8 cellular contexts compared by ENCODE assay signal in the genomic region with DNA sequence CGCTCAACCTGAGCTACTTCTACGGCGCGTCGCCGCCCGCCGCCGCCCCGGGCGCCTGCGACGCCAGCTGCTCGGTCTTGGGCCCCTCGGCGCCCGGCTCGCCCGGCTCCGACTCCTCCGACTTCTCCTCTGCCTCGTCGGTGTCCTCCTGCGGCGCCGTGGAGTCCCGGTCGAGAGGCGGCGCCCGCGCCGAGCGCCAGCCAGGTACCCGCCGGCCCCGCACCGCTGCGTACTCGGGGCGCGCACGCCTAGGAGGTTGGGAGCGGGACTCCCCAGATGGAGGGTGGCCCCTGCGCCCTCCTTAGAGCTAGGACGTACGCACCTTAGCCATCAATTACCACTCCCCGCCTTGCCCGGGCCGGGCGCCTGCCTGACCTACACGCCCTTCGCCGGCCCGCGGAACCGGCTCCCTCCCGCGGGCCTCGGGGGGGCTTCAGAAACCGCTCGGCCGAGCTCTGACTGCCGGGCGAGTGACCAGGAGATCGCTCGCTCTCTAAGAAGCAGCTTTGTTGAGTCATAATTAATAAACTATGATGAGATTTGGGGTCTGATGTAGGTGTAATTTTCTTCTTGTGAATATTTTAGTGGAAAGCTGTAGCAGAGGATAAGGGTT. TPM values are rescaled to one million over a fixed set of nuclear protein-coding genes. Genes with fewer than 3 reads are reported as not detected.
A peak's percentile ranks its signal among the peaks of the same experiment; 100 is the strongest.
DNase-seq lines count a peak whose midpoint lies in the region; ATAC-seq and TF ChIP-seq lines count a peak whose summit lies in the region.

No MANE protein-coding gene starts in this region.

- H3K4me1 ChIP-seq in ES-I3 (ENCODE audit: insufficient read depth, low read length): peaks cover 13% of the 10 kb centered on the region; the same call in 1 of the 2 replicates
- peaks cover 20% of the 10 kb centered on the region for H3K4me1 ChIP-seq in HUES6 (ENCODE audit: control insufficient read depth, insufficient read depth, low read length)
- peaks cover 14% of the 10 kb centered on the region for H3K4me1 ChIP-seq in colonic mucosa
- no peaks in the 10 kb centered on the region for H3K4me1 ChIP-seq in mesendoderm (ENCODE audit: control insufficient read depth, low read depth, low read length)

- peaks cover 17% of the 10 kb centered on the region for H3K79me2 ChIP-seq in mesendoderm (ENCODE audit: control insufficient read depth, insufficient read depth, low read length)

- H3K23ac ChIP-seq in mesendoderm (ENCODE audit: low read length): peak overlapping the region; percentile 98

- H3K56ac ChIP-seq in mesendoderm (ENCODE audit: low read length): peak overlapping the region; percentile 94

- H3K9me3 ChIP-seq in ES-I3 (ENCODE audit: control insufficient read depth, insufficient read depth, low read length): no peaks in the 10 kb centered on the region
- no peaks in the 10 kb centered on the region for H3K9me3 ChIP-seq in HUES6 (ENCODE audit: control insufficient read depth, insufficient read depth, low read depth, low read length)
- H3K9me3 ChIP-seq in colonic mucosa: no peaks in the 10 kb centered on the region

- H3K4me3 ChIP-seq in HUES6 (ENCODE audit: low read depth, low read length) (peak overlapping the region; percentile 94), colonic mucosa (peak overlapping the region; percentile 85), mesendoderm (ENCODE audit: low read length) (peak overlapping the region; percentile 83)

- no peak for TF ChIP-seq CTCF in colonic mucosa (IDR thresholded peaks at IDR 0.05)

- H3K27ac ChIP-seq in HUES6 (ENCODE audit: low read depth, low read length) (peak overlapping the region; percentile 41), colonic mucosa (peak overlapping the region; percentile 99), mesendoderm (ENCODE audit: low read depth, low read length) (peak overlapping the region; percentile 93)

- intact Hi-C loops in colonic mucosa (cut with DNase I): no loop called here

- whole genome bisulfite sequencing in mesendoderm (ENCODE audit: extremely low coverage, insufficient coverage, low lambda C conversion rate): no CpG with 5 or more reads among the region's 67 CpGs

- peak overlapping the region; percentile 11 for H3K18ac ChIP-seq in mesendoderm (ENCODE audit: low read length)

- H2BK5ac ChIP-seq in mesendoderm (ENCODE audit: low read length): no peak overlapping the region

- DNase-seq in activated CD4-positive, alpha-beta T cell treated with anti-CD3 and anti-CD28 coated beads for 1 hour: peak; percentile 57
- DNase-seq in colonic mucosa: no peak
- DNase-seq in mesendoderm: peak; percentile 68
- DNase-seq in stimulated activated CD8-positive, alpha-beta memory T cell treated with anti-CD3 and anti-CD28 coated beads, Interleukin-15, amount 100 ng/mL, for 48 hours (ENCODE audit: low read depth in 2 of 2): peak; percentile 23 to 44
- no peak for DNase-seq in AG08396 (ENCODE audit: low spot score)

- no peak overlapping the region for H4K5ac ChIP-seq in mesendoderm (ENCODE audit: low read length)

- H2AK5ac ChIP-seq in mesendoderm (ENCODE audit: low read length): no peak overlapping the region

- H2BK120ac ChIP-seq in mesendoderm (ENCODE audit: low read depth, low read length): no peak overlapping the region

- H3K36me3 ChIP-seq in ES-I3 (ENCODE audit: insufficient read depth, low read length): peaks cover 16% of the 10 kb centered on the region
- H3K36me3 ChIP-seq in HUES6 (ENCODE audit: control insufficient read depth, insufficient read depth, low read length): peaks cover 33% of the 10 kb centered on the region
- H3K36me3 ChIP-seq in colonic mucosa: peaks cover 6% of the 10 kb centered on the region
- peaks cover 8% of the 10 kb centered on the region for H3K36me3 ChIP-seq in mesendoderm (ENCODE audit: control insufficient read depth, insufficient read depth, low read length)

- peaks cover 5% of the 10 kb centered on the region for H3K79me1 ChIP-seq in mesendoderm (ENCODE audit: low read length)

- ATAC-seq in GM21390 (IDR thresholded peaks at IDR 0.05; ENCODE audit: unreplicated experiment): peak; percentile 23

- no peak overlapping the region for H2BK15ac ChIP-seq in mesendoderm (replicated peaks; ENCODE audit: low read depth)

- H4K8ac ChIP-seq in mesendoderm (ENCODE audit: low read depth, low read length): no peak overlapping the region

- H3K9ac ChIP-seq in ES-I3 (ENCODE audit: low read depth, low read length): peak overlapping the region; percentile 75
- H3K9ac ChIP-seq in HUES6 (ENCODE audit: low read length): peak overlapping the region; percentile 84
- H3K9ac ChIP-seq in colonic mucosa (ENCODE audit: low read depth in 2 of 2, low read length in 2 of 2): peak overlapping the region; percentile 97 to 98
- peak overlapping the region; percentile 88 for H3K9ac ChIP-seq in mesendoderm (ENCODE audit: low read length)

- H3K4me2 ChIP-seq in mesendoderm (ENCODE audit: low read length): peak overlapping the region; percentile 74

- H3K4ac ChIP-seq in mesendoderm (ENCODE audit: low read depth, low read length): peak overlapping the region; percentile 63

- H3K27me3 ChIP-seq in HUES6 (ENCODE audit: control insufficient read depth, insufficient read depth, low read length) (no peaks in the 10 kb centered on the region), colonic mucosa (no peaks in the 10 kb centered on the region), mesendoderm (ENCODE audit: insufficient read depth, low read length, poor library complexity) (no peaks in the 10 kb centered on the region)

RNA-seq across cellular contexts. Expression of gene NFKBIZ, which starts 0.5 kb away (rescaled TPM):
- 10 to 100 TPM; 69.4 to 96.2 TPM for total RNA-seq in colonic mucosa
- 4.8 TPM for polyA plus RNA-seq in mesendoderm (2013, experiment 1 of 2)
- polyA plus RNA-seq in mesendoderm (2013, experiment 2 of 2): 5.4 TPM

Comparison
In these comparisons a context has a peak if more than half of its experiments do, and no peak if none do; other contexts are left out.
1. H3K27ac ChIP-seq: peak in every context shown above with its lines; median percentile 99 in colonic mucosa; 93 in mesendoderm; 41 in HUES6.
2. DNase-seq: peak in activated CD4-positive, alpha-beta T cell treated with anti-CD3 and anti-CD28 coated beads for 1 hour (single experiment), mesendoderm (single experiment) and stimulated activated CD8-positive, alpha-beta memory T cell treated with anti-CD3 and anti-CD28 coated beads, Interleukin-15, amount 100 ng/mL, for 48 hours (2 of 2); none in colonic mucosa (single experiment) and AG08396 (single experiment).
3. Peak in every context shown above with its lines, with median percentiles within 50 percentile points of each other: H3K9ac ChIP-seq and H3K4me3 ChIP-seq.